ENCODE assay signal across 19 cellular contexts in genomic region chr12:102763016-102763415, GRCh38.
DNase-seq lines count a peak whose midpoint lies in the region; ATAC-seq, FAIRE-seq and TF ChIP-seq lines count a peak whose summit lies in the region.
"Had no signal": no experiment of that assay in that cellular context is flagged by ENCODE, and none has a peak within 500 bp of the region (broad histone marks: within the 10 kb centered on the region; RNA-seq: fewer than 3 reads in every experiment).

No MANE protein-coding gene starts in this region.

- H4K20me1 ChIP-seq in smooth muscle cell (ENCODE audit: low read depth) = no peaks in the 10 kb centered on the region

- peak overlapping the region; percentile 50 for H3K4me2 ChIP-seq in smooth muscle cell
- H3K4me2 ChIP-seq: A549 had no signal

- FAIRE-seq in endometrium (lab: Jason Lieb, UNC) = peak; percentile 95
- FAIRE-seq: A549, H1, HTR-8/SVneo had no signal

- TF ChIP-seq POLR2A in breast epithelium (IDR thresholded peaks at IDR 0.05) = no peak
- no peak for TF ChIP-seq POLR2A in testis (IDR thresholded peaks at IDR 0.05)

- H3F3A ChIP-seq in smooth muscle cell (ENCODE audit: low read depth) = no peaks in the 10 kb centered on the region

- H3K79me2 ChIP-seq in smooth muscle cell (ENCODE audit: low read depth) = no peaks in the 10 kb centered on the region

- H3K9me3 Mint-ChIP-seq in MCF 10A (ENCODE audit: unreplicated experiment) = no peaks in the 10 kb centered on the region
- no peaks in the 10 kb centered on the region for H3K9me3 Mint-ChIP-seq in stimulated activated memory B cell treated with anti-CD40 and anti-IgM and Interleukin-4, amounts not matched to agents 10 μg/mL and 1 μg/mL and 100 μg/mL, for 72 hours
- H3K9me3 Mint-ChIP-seq: CD4-positive, alpha-beta T cell; H9 had no signal

- H3K27me3 ChIP-seq in breast epithelium (no peaks in the 10 kb centered on the region), smooth muscle cell (ENCODE audit: low read depth) (no peaks in the 10 kb centered on the region), testis (no peaks in the 10 kb centered on the region)

- H3K36me3 Mint-ChIP-seq in MCF 10A (ENCODE audit: insufficient read depth, unreplicated experiment) = no peaks in the 10 kb centered on the region
- no peaks in the 10 kb centered on the region for H3K36me3 Mint-ChIP-seq in stimulated activated memory B cell treated with anti-CD40 and anti-IgM and Interleukin-4, amounts not matched to agents 10 μg/mL and 1 μg/mL and 100 μg/mL, for 72 hours

- H3K36me3 ChIP-seq in breast epithelium (no peaks in the 10 kb centered on the region), smooth muscle cell (ENCODE audit: low read depth) (no peaks in the 10 kb centered on the region), testis (ENCODE audit: low read depth, missing control alignments) (no peaks in the 10 kb centered on the region)

- no peak for DNase-seq in breast epithelium (ENCODE audit: low spot score in 2 of 2)
- no peak for DNase-seq in MCF 10A (ENCODE audit: unreplicated experiment)
- DNase-seq in smooth muscle cell (lab: John Stamatoyannopoulos, UW; ENCODE audit: unreplicated experiment) = no peak
- DNase-seq in testis = no peak
- DNase-seq: AML-193; CD4-positive, alpha-beta T cell; DMS153; DMS79 treated with DMSO at 0.1 percent for 48 hours; GF-D8; H9; IMR-90 had no signal

- ATAC-seq in GM21381 (IDR thresholded peaks at IDR 0.05; ENCODE audit: unreplicated experiment) = no peak
- no peak for ATAC-seq in stimulated activated memory B cell treated with anti-CD40 and anti-IgM and Interleukin-4, amounts not matched to agents 10 μg/mL and 1 μg/mL and 100 μg/mL, for 72 hours
- ATAC-seq: A549 had no signal

- no peak overlapping the region for H3K4me3 Mint-ChIP-seq in MCF 10A (ENCODE audit: unreplicated experiment)
- H3K4me3 Mint-ChIP-seq in stimulated activated memory B cell treated with anti-CD40 and anti-IgM and Interleukin-4, amounts not matched to agents 10 μg/mL and 1 μg/mL and 100 μg/mL, for 72 hours = no peak overlapping the region
- H3K4me3 Mint-ChIP-seq: CD4-positive, alpha-beta T cell; H9 had no signal

- no peak overlapping the region for H3K9ac ChIP-seq in smooth muscle cell (ENCODE audit: low read depth)

- H3K4me1 ChIP-seq in breast epithelium = no peaks in the 10 kb centered on the region
- no peaks in the 10 kb centered on the region for H3K4me1 ChIP-seq in smooth muscle cell (ENCODE audit: low read depth)
- H3K4me1 ChIP-seq in testis = peaks cover 13% of the 10 kb centered on the region
- H3K4me1 ChIP-seq: A549 had no signal

- 39% methylated on average over 3 of the region's 3 CpGs for WGBS in smooth muscle cell (ENCODE audit: low lambda C conversion rate)
- 74 to 86% methylated on average over 3 of the region's 3 CpGs for WGBS in testis, 2 donors

- CTCF ChIA-PET in MCF 10A (lab: Yijun Ruan, JAX) = interaction anchor here (0.6 to 2.7 kb wide), 9 partner anchors 7 to 939 kb away, joined by 3 to 7 read pairs (median 4); no protein-coding TSS in a partner anchor

- POLR2A ChIA-PET in MCF 10A (lab: Yijun Ruan, JAX) = no interaction called here

- H3K27me3 Mint-ChIP-seq in MCF 10A (ENCODE audit: insufficient read depth, unreplicated experiment) = no peaks in the 10 kb centered on the region
- H3K27me3 Mint-ChIP-seq in stimulated activated memory B cell treated with anti-CD40 and anti-IgM and Interleukin-4, amounts not matched to agents 10 μg/mL and 1 μg/mL and 100 μg/mL, for 72 hours = no peaks in the 10 kb centered on the region

- no peaks in the 10 kb centered on the region for H3K4me1 Mint-ChIP-seq in MCF 10A (ENCODE audit: insufficient read depth, unreplicated experiment)
- H3K4me1 Mint-ChIP-seq in stimulated activated memory B cell treated with anti-CD40 and anti-IgM and Interleukin-4, amounts not matched to agents 10 μg/mL and 1 μg/mL and 100 μg/mL, for 72 hours = no peaks in the 10 kb centered on the region

- intact Hi-C loops in breast epithelium (cut with DNase I; ENCODE audit: low total_unique reads) = no loop called here
- intact Hi-C loops in MCF 10A (cut with micrococcal nuclease) = loop anchor here (10.0 kb wide), 1 partner anchor 458 kb away; no protein-coding TSS in a partner anchor
- intact Hi-C loops in testis (cut with DNase I; ENCODE audit: low total_unique reads) = no loop called here

- TF ChIP-seq CTCF in breast epithelium (IDR thresholded peaks at IDR 0.05) = no peak
- no peak for TF ChIP-seq CTCF in MCF 10A (IDR thresholded peaks at IDR 0.05; ENCODE audit: unreplicated experiment)
- no peak for TF ChIP-seq CTCF in smooth muscle cell (IDR thresholded peaks at IDR 0.05; ENCODE audit: borderline replicate concordance, insufficient read depth, poor library complexity, severe bottlenecking)
- no peak for TF ChIP-seq CTCF in testis (IDR thresholded peaks at IDR 0.05)

- no peak overlapping the region for H2AFZ ChIP-seq in smooth muscle cell (ENCODE audit: low read depth)

- peak overlapping the region; percentile 45 to 80 for H3K27ac ChIP-seq in breast epithelium
- H3K27ac ChIP-seq in smooth muscle cell (ENCODE audit: low read depth) = no peak overlapping the region
- no peak overlapping the region for H3K27ac ChIP-seq in testis
- H3K27ac ChIP-seq: 22Rv1, A549, C4-2B had no signal

- H3K27ac Mint-ChIP-seq in MCF 10A (ENCODE audit: low read depth, unreplicated experiment) = no peak overlapping the region
- H3K27ac Mint-ChIP-seq in stimulated activated memory B cell treated with anti-CD40 and anti-IgM and Interleukin-4, amounts not matched to agents 10 μg/mL and 1 μg/mL and 100 μg/mL, for 72 hours = no peak overlapping the region
- H3K27ac Mint-ChIP-seq: CD4-positive, alpha-beta T cell; H9 had no signal

- H3K4me3 ChIP-seq in breast epithelium = no peak overlapping the region
- no peak overlapping the region for H3K4me3 ChIP-seq in smooth muscle cell
- no peak overlapping the region for H3K4me3 ChIP-seq in testis
- H3K4me3 ChIP-seq: A549 had no signal

- H3K9me3 ChIP-seq in breast epithelium (no peaks in the 10 kb centered on the region), smooth muscle cell (replicated peaks; ENCODE audit: low read depth) (no peaks in the 10 kb centered on the region), testis (no peaks in the 10 kb centered on the region)
- H3K9me3 ChIP-seq: A549 had no signal

- BruUV-seq in MCF 10A (replicated peaks; lab: Mats Ljungman, UMichigan) = no TSS peak

Comparison
In these comparisons a context has a peak if more than half of its experiments do, and no peak if none do; other contexts are left out.
1. H3K27ac ChIP-seq: peak in breast epithelium (2 of 2); none in smooth muscle cell (single experiment) and testis (0 of 2).